ENCODE assay signal across 2 cellular contexts in genomic region chr16:700684-701584, GRCh38.
TF ChIP-seq lines count a peak whose summit lies in the region.

No MANE protein-coding gene starts in this region.

TF ChIP-seq in HEK293, 187 proteins besides CTCF, POLR2A, EP300 and RAD21 (continued from another document):
- TF ChIP-seq, protein P1, sequence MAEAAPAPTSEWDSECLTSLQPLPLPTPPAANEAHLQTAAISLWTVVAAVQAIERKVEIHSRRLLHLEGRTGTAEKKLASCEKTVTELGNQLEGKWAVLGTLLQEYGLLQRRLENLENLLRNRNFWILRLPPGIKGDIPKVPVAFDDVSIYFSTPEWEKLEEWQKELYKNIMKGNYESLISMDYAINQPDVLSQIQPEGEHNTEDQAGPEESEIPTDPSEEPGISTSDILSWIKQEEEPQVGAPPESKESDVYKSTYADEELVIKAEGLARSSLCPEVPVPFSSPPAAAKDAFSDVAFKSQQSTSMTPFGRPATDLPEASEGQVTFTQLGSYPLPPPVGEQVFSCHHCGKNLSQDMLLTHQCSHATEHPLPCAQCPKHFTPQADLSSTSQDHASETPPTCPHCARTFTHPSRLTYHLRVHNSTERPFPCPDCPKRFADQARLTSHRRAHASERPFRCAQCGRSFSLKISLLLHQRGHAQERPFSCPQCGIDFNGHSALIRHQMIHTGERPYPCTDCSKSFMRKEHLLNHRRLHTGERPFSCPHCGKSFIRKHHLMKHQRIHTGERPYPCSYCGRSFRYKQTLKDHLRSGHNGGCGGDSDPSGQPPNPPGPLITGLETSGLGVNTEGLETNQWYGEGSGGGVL (tag by site-specific recombination; IDR thresholded peaks at IDR 0.05), result 0 out of 2 replicates have a peak, but pooled peaks have one; percentile 47
- TF ChIP-seq ZFHX2 (tag by site-specific recombination; conservative IDR thresholded peaks at IDR 0.05) (peak; percentile 90), ZNF133 (tag by site-specific recombination; IDR thresholded peaks at IDR 0.05) (no peak), TCF7L2 (IDR thresholded peaks at IDR 0.05; ENCODE audit: borderline replicate concordance, low read depth, low read length) (no peak), FEZF1 (tag by site-specific recombination; IDR thresholded peaks at IDR 0.05) (no peak), OSR2 (tag by site-specific recombination; IDR thresholded peaks at IDR 0.05) (no peak), WT1 (tag by site-specific recombination; IDR thresholded peaks at IDR 0.05) (no peak), ZNF302 (tag by site-specific recombination; IDR thresholded peaks at IDR 0.05; ENCODE audit: low read depth) (no peak), ZFP41 (tag by site-specific recombination; IDR thresholded peaks at IDR 0.05; ENCODE audit: borderline replicate concordance) (no peak), ZNF629 (tag by site-specific recombination; IDR thresholded peaks at IDR 0.05) (no peak), ZNF311 (tag by site-specific recombination; IDR thresholded peaks at IDR 0.05; ENCODE audit: borderline replicate concordance) (no peak), ZNF600 (tag by site-specific recombination; IDR thresholded peaks at IDR 0.05) (0 out of 2 replicates have a peak, but pooled peaks have one; percentile 18), ZFP37 (tag by site-specific recombination; IDR thresholded peaks at IDR 0.05) (no peak), SP2 (tag by site-specific recombination; IDR thresholded peaks at IDR 0.05) (peak; percentile 9; the same call in 1 of the 2 replicates), ZNF266 (tag by site-specific recombination; IDR thresholded peaks at IDR 0.05; ENCODE audit: low read depth) (no peak), MYNN (tag by site-specific recombination; IDR thresholded peaks at IDR 0.05; ENCODE audit: borderline replicate concordance) (no peak), ZNF510 (tag by site-specific recombination; IDR thresholded peaks at IDR 0.05; ENCODE audit: insufficient replicate concordance) (no peak), EGR2 (tag by site-specific recombination; IDR thresholded peaks at IDR 0.05; ENCODE audit: low read depth) (peak; percentile 84), ZNF792 (tag by site-specific recombination; IDR thresholded peaks at IDR 0.05) (no peak), ZBTB20 (tag by site-specific recombination; IDR thresholded peaks at IDR 0.05) (peak; percentile 35; the same call in 1 of the 2 replicates), ZSCAN30 (tag by site-specific recombination; IDR thresholded peaks at IDR 0.05) (no peak), ZNF660 (tag by site-specific recombination; IDR thresholded peaks at IDR 0.05) (no peak), ZNF654 (tag by site-specific recombination; IDR thresholded peaks at IDR 0.05; ENCODE audit: low read depth) (no peak), ZNF146 (tag by site-specific recombination; IDR thresholded peaks at IDR 0.05) (no peak), ZNF416 (tag by site-specific recombination; IDR thresholded peaks at IDR 0.05) (no peak)
- TF ChIP-seq, protein P2, sequence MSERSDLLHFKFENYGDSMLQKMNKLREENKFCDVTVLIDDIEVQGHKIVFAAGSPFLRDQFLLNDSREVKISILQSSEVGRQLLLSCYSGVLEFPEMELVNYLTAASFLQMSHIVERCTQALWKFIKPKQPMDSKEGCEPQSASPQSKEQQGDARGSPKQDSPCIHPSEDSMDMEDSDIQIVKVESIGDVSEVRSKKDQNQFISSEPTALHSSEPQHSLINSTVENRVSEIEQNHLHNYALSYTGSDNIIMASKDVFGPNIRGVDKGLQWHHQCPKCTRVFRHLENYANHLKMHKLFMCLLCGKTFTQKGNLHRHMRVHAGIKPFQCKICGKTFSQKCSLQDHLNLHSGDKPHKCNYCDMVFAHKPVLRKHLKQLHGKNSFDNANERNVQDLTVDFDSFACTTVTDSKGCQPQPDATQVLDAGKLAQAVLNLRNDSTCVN (tag by site-specific recombination; optimal IDR thresholded peaks at IDR 0.05), result peak; percentile 47
TF ChIP-seq in HEK293: peak in this region for 10.

TF ChIP-seq in WTC11, 78 proteins besides CTCF, POLR2A, EP300 and RAD21 (continued from another document and continues in another):
- TF ChIP-seq, protein P3, sequence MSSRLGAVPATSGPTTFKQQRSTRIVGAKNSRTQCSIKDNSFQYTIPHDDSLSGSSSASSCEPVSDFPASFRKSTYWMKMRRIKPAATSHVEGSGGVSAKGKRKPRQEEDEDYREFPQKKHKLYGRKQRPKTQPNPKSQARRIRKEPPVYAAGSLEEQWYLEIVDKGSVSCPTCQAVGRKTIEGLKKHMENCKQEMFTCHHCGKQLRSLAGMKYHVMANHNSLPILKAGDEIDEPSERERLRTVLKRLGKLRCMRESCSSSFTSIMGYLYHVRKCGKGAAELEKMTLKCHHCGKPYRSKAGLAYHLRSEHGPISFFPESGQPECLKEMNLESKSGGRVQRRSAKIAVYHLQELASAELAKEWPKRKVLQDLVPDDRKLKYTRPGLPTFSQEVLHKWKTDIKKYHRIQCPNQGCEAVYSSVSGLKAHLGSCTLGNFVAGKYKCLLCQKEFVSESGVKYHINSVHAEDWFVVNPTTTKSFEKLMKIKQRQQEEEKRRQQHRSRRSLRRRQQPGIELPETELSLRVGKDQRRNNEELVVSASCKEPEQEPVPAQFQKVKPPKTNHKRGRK (CRISPR knock-in tag; IDR thresholded peaks at IDR 0.05; ENCODE audit: borderline replicate concordance), result no peak
- TF ChIP-seq SOX15 (CRISPR knock-in tag; IDR thresholded peaks at IDR 0.05) (no peak), MYBL2 (CRISPR knock-in tag; IDR thresholded peaks at IDR 0.05) (peak; percentile 72; the same call in 1 of the 2 replicates), TCF7 (CRISPR knock-in tag; IDR thresholded peaks at IDR 0.05; ENCODE audit: low read depth) (peak; percentile 93), AFF4 (CRISPR knock-in tag; IDR thresholded peaks at IDR 0.05; ENCODE audit: borderline replicate concordance) (no peak), ATF1 (CRISPR knock-in tag; IDR thresholded peaks at IDR 0.05) (peak; percentile 84; the same call in 1 of the 2 replicates), NFATC4 (CRISPR knock-in tag; IDR thresholded peaks at IDR 0.05) (no peak), MLX (CRISPR knock-in tag; IDR thresholded peaks at IDR 0.05) (peak; percentile 91; the same call in 1 of the 2 replicates), ZNF263 (CRISPR knock-in tag; IDR thresholded peaks at IDR 0.05; ENCODE audit: low read depth) (peak; percentile 70; the same call in 1 of the 2 replicates), GTF2I (CRISPR knock-in tag; conservative IDR thresholded peaks at IDR 0.05) (no peak), RORB (CRISPR knock-in tag; IDR thresholded peaks at IDR 0.05) (no peak), NR2C2 (CRISPR knock-in tag; IDR thresholded peaks at IDR 0.05) (0 out of 2 replicates have a peak, but pooled peaks have one; percentile 63), PREB (CRISPR knock-in tag; IDR thresholded peaks at IDR 0.05; ENCODE audit: borderline replicate concordance) (peak; percentile 25; the same call in 1 of the 2 replicates), NR3C1 (CRISPR knock-in tag; conservative IDR thresholded peaks at IDR 0.05; ENCODE audit: low read depth) (peak; percentile 96), ZNF121 (CRISPR knock-in tag; IDR thresholded peaks at IDR 0.05) (no peak), MXD4 (CRISPR knock-in tag; IDR thresholded peaks at IDR 0.05; ENCODE audit: borderline replicate concordance) (no peak), ZNF317 (CRISPR knock-in tag; IDR thresholded peaks at IDR 0.05; ENCODE audit: borderline replicate concordance, low read depth) (peak; percentile 65; the same call in 1 of the 2 replicates), IRF1 (CRISPR knock-in tag; IDR thresholded peaks at IDR 0.05) (peak; percentile 78; the same call in 1 of the 2 replicates), ARID4B (CRISPR knock-in tag; IDR thresholded peaks at IDR 0.05; ENCODE audit: borderline replicate concordance) (peak; percentile 97; the same call in 1 of the 2 replicates), PRRX2 (CRISPR knock-in tag; IDR thresholded peaks at IDR 0.05) (no peak)
- TF ChIP-seq, protein P4, sequence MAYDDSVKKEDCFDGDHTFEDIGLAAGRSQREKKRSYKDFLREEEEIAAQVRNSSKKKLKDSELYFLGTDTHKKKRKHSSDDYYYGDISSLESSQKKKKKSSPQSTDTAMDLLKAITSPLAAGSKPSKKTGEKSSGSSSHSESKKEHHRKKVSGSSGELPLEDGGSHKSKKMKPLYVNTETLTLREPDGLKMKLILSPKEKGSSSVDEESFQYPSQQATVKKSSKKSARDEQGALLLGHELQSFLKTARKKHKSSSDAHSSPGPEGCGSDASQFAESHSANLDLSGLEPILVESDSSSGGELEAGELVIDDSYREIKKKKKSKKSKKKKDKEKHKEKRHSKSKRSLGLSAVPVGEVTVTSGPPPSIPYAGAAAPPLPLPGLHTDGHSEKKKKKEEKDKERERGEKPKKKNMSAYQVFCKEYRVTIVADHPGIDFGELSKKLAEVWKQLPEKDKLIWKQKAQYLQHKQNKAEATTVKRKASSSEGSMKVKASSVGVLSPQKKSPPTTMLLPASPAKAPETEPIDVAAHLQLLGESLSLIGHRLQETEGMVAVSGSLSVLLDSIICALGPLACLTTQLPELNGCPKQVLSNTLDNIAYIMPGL (CRISPR knock-in tag; IDR thresholded peaks at IDR 0.05), result peak; percentile 76; the same call in 1 of the 2 replicates
- TF ChIP-seq, protein P5, sequence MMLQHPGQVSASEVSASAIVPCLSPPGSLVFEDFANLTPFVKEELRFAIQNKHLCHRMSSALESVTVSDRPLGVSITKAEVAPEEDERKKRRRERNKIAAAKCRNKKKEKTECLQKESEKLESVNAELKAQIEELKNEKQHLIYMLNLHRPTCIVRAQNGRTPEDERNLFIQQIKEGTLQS (CRISPR knock-in tag; conservative IDR thresholded peaks at IDR 0.05), result no peak
- TF ChIP-seq, protein P6, sequence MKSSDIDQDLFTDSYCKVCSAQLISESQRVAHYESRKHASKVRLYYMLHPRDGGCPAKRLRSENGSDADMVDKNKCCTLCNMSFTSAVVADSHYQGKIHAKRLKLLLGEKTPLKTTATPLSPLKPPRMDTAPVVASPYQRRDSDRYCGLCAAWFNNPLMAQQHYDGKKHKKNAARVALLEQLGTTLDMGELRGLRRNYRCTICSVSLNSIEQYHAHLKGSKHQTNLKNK (CRISPR knock-in tag; IDR thresholded peaks at IDR 0.05), result no peak
